9 cellular contexts compared by ENCODE assay signal in genomic region chr12:10562306-10562933, GRCh38. TPM values are rescaled to one million over a fixed set of nuclear protein-coding genes. Genes with fewer than 3 reads are reported as not detected.
DNase-seq lines count a peak whose midpoint lies in the region; ATAC-seq and TF ChIP-seq lines count a peak whose summit lies in the region.
"Had no signal": no experiment of that assay in that cellular context is flagged by ENCODE, and none has a peak within 500 bp of the region (broad histone marks: within the 10 kb centered on the region; RNA-seq: fewer than 3 reads in every experiment).

No MANE protein-coding gene starts in this region.

- H3K4me1 Mint-ChIP-seq in naive thymus-derived CD4-positive, alpha-beta T cell = peaks cover 0 to 16% (median 10%) of the 10 kb centered on the region in 7 donors

- H2AFZ ChIP-seq in OCI-LY1 (ENCODE audit: low read length) = no peak overlapping the region

- TF ChIP-seq CTCF in OCI-LY1 (IDR thresholded peaks at IDR 0.05; ENCODE audit: low read length) = peak; percentile 79

- peak; percentile 22 for DNase-seq in Caki2 (ENCODE audit: low read depth)
- peak; percentile 38 for DNase-seq in H4 (ENCODE audit: low spot score)
- DNase-seq in dermis microvascular lymphatic vessel endothelial cell (ENCODE audit: low read depth in 2 of 2) = peak; percentile 50 to 58
- peak in 7 of 9 donors; percentile 5 to 54 (median 40) for DNase-seq in naive thymus-derived CD4-positive, alpha-beta T cell
- DNase-seq in stimulated activated naive CD4-positive, alpha-beta T cell treated with Interleukin-2 at 50 U/mL for 16 hours (lab: John Stamatoyannopoulos, UW) = no peak

- H3K4me1 ChIP-seq in OCI-LY1 (ENCODE audit: insufficient read depth, low read length, severe bottlenecking) = peaks cover 61% of the 10 kb centered on the region
- H3K4me1 ChIP-seq in naive thymus-derived CD4-positive, alpha-beta T cell (ENCODE audit: control insufficient read depth in 2 of 2, insufficient read depth in 2 of 2, low read length in 2 of 2) = peaks cover 0 to 28% of the 10 kb centered on the region in 2 donors

- no peaks in the 10 kb centered on the region for H3K27me3 ChIP-seq in OCI-LY1 (ENCODE audit: insufficient read depth, low read length)
- no peaks in the 10 kb centered on the region for H3K27me3 ChIP-seq in naive thymus-derived CD4-positive, alpha-beta T cell (ENCODE audit: control insufficient read depth in 2 of 2, insufficient read depth in 2 of 2, low read length in 2 of 2)

- POLR2A ChIA-PET in naive thymus-derived CD4-positive, alpha-beta T cell (lab: Charles Lee) = no interaction called here

- peak overlapping the region; percentile 12; the same call in 1 of the 2 replicates for H3K9ac ChIP-seq in OCI-LY1 (ENCODE audit: low read length)

- H4K20me1 ChIP-seq in OCI-LY1 (ENCODE audit: insufficient read depth, low read length) = no peaks in the 10 kb centered on the region

- H3K4me3 Mint-ChIP-seq in naive thymus-derived CD4-positive, alpha-beta T cell = no peak overlapping the region

- no peaks in the 10 kb centered on the region for H3K36me3 Mint-ChIP-seq in naive thymus-derived CD4-positive, alpha-beta T cell

- H3K36me3 ChIP-seq in OCI-LY1 (ENCODE audit: insufficient read depth, low read length) = no peaks in the 10 kb centered on the region
- H3K36me3 ChIP-seq in naive thymus-derived CD4-positive, alpha-beta T cell (ENCODE audit: control insufficient read depth in 2 of 3, insufficient read depth in 3 of 3, low read length in 3 of 3) = no peaks in the 10 kb centered on the region

- no peak overlapping the region for H3K4me3 ChIP-seq in OCI-LY1 (ENCODE audit: low read depth, low read length, poor library complexity, severe bottlenecking)
- H3K4me3 ChIP-seq in naive thymus-derived CD4-positive, alpha-beta T cell (ENCODE audit: low read length) = no peak overlapping the region
- H3K4me3 ChIP-seq: skin epidermis had no signal

- ATAC-seq in naive thymus-derived CD4-positive, alpha-beta T cell = peak; percentile 51
- no peak for ATAC-seq in HG02588 (IDR thresholded peaks at IDR 0.05; ENCODE audit: unreplicated experiment)
- ATAC-seq in HG03571 (IDR thresholded peaks at IDR 0.05; ENCODE audit: unreplicated experiment) = no peak

- peak overlapping the region; percentile 99 for H3K27ac ChIP-seq in OCI-LY1 (ENCODE audit: low read depth, low read length, poor library complexity, severe bottlenecking)
- no peak overlapping the region for H3K27ac ChIP-seq in naive thymus-derived CD4-positive, alpha-beta T cell (ENCODE audit: low read depth, low read length)
- H3K27ac ChIP-seq: skin epidermis had no signal

- in situ Hi-C loops in Caki2 (cut with HindIII; ENCODE audit: low pct_unique_long_range_greater_than_20kb, low sequenced_read_pairs) = no loop called here

- no peaks in the 10 kb centered on the region for H3K79me2 ChIP-seq in OCI-LY1 (ENCODE audit: insufficient read depth, low read length)

- no peak overlapping the region for H3K4me2 ChIP-seq in OCI-LY1 (ENCODE audit: low read length)

- no peak overlapping the region for H3K27ac Mint-ChIP-seq in naive thymus-derived CD4-positive, alpha-beta T cell

- H3K9me3 Mint-ChIP-seq in naive thymus-derived CD4-positive, alpha-beta T cell = no peaks in the 10 kb centered on the region

- intact Hi-C loops in naive thymus-derived CD4-positive, alpha-beta T cell (cut with micrococcal nuclease) = loop anchor here (1.0 to 5.0 kb wide), 8 partner anchors 112 to 815 kb away; partner anchors contain the start of gene STYK1 (in 1 of the 2)

- no peaks in the 10 kb centered on the region for H3K9me3 ChIP-seq in OCI-LY1 (ENCODE audit: low read length)
- no peaks in the 10 kb centered on the region for H3K9me3 ChIP-seq in naive thymus-derived CD4-positive, alpha-beta T cell (ENCODE audit: control insufficient read depth in 2 of 3, low read length in 3 of 3)

- H3F3A ChIP-seq in OCI-LY1 (ENCODE audit: insufficient read depth, low read length) = 0 out of 2 replicates have a peak, but pooled peaks cover 2% of the 10 kb centered on the region

- H3K9me2 ChIP-seq in OCI-LY1 (ENCODE audit: low read depth, low read length) = no peaks in the 10 kb centered on the region

- CTCF ChIA-PET in naive thymus-derived CD4-positive, alpha-beta T cell (lab: Charles Lee) = interaction anchor here (0.6 to 2.7 kb wide), 8 partner anchors 197 to 341 kb away, joined by 3 to 29 read pairs (median 5); no protein-coding TSS in a partner anchor

- H3K27me3 Mint-ChIP-seq in naive thymus-derived CD4-positive, alpha-beta T cell = peaks cover 7 to 40% (median 16%) of the 10 kb centered on the region in 5 donors

RNA-seq across cellular contexts. Expression of gene MAGOHB, which starts 51.0 kb away (rescaled TPM):
- total RNA-seq in Caki2 (2014; rRNA removed; shearing (Covaris generic); ENCODE audit: low replicate concordance) = 64.4 and 89.6 TPM in 2 replicates
- total RNA-seq in H4 (2014; rRNA removed; shearing (Covaris generic)) = 63.2 and 116 TPM in 2 replicates
- total RNA-seq in dermis microvascular lymphatic vessel endothelial cell = 8.7 and 11.3 TPM in 2 replicates
- 10 to 100 TPM; 12.1 to 43.1 (median 24.8) TPM for total RNA-seq in naive thymus-derived CD4-positive, alpha-beta T cell
- polyA plus RNA-seq in naive thymus-derived CD4-positive, alpha-beta T cell = 10 to 100 TPM; 26.0 to 61.6 TPM

RNA-seq across cellular contexts. Expression of gene EIF2S3B, which starts 56.7 kb away (rescaled TPM):
- 0.12 and 0.14 TPM in 2 replicates for total RNA-seq in Caki2 (2014; rRNA removed; shearing (Covaris generic); ENCODE audit: low replicate concordance)
- 0.66 and 0.83 TPM in 2 replicates for total RNA-seq in H4 (2014; rRNA removed; shearing (Covaris generic))
- total RNA-seq in dermis microvascular lymphatic vessel endothelial cell = 0.89 and 1.0 TPM in 2 replicates
- total RNA-seq in naive thymus-derived CD4-positive, alpha-beta T cell = 1 to 10 TPM in 2 of 5 experiments, under 1 TPM in 2, not detected in 1; 0.37 to 2.0 (median 1.3) TPM
- 1 to 10 TPM in 1 of 2 donors, under 1 TPM in 1; 0.27 to 1.5 TPM for polyA plus RNA-seq in naive thymus-derived CD4-positive, alpha-beta T cell
